1 cellular context compared by ENCODE assay signal in genomic region chr11:12212181-12212820, GRCh38.
TF ChIP-seq lines count a peak whose summit lies in the region.

No MANE protein-coding gene starts in this region.

TF ChIP-seq in HEK293, 187 proteins besides CTCF, POLR2A, EP300 and RAD21 (continued from another document):
- peak; percentile 89 for TF ChIP-seq ZNF692 (tag by site-specific recombination; IDR thresholded peaks at IDR 0.05)
- no peak for TF ChIP-seq ZNF184 (tag by site-specific recombination; IDR thresholded peaks at IDR 0.05)
- TF ChIP-seq ZFP69B (tag by site-specific recombination; IDR thresholded peaks at IDR 0.05): peak; percentile 92
- TF ChIP-seq SALL2 (tag by site-specific recombination; IDR thresholded peaks at IDR 0.05; ENCODE audit: borderline replicate concordance): no peak
- TF ChIP-seq ZBTB21 (tag by site-specific recombination; IDR thresholded peaks at IDR 0.05): peak; percentile 85
- no peak for TF ChIP-seq KLF17 (tag by site-specific recombination; IDR thresholded peaks at IDR 0.05)
TF ChIP-seq in HEK293: peak in this region for 6.
